Comparison of ENCODE assay signal across 1 cellular context in the genomic region with DNA sequence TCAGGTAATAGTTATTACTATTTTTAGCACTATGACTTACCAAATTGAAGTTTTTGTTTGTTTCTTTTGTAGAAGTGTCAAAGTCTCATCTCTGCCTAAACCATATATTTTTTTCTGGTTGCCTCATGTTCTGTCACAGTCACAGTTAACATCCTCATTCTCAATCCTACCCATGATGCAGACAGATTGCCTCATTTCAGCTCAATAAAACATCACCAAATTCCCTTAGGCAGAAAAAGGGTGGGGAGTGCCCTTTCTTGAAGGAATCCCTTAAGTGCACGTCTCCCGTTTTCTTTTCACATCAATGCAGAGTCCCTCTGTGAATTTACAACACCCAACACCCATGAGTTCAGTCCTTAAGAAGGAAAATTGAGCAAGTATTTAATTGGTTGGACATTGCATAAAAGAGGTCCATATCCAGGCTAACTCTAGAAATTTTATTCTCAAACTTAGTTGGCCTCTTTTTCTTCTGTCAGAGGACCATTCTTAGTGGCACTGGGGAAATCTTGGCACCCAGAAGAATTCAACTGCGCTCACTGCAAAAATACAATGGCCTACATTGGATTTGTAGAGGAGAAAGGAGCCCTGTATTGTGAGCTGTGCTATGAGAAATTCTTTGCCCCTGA.
TF ChIP-seq lines count a peak whose summit lies in the region.

No MANE protein-coding gene starts in this region.

TF ChIP-seq in A549, 52 proteins besides CTCF, POLR2A, EP300 and RAD21 (continued from another document):
- TF ChIP-seq REST (IDR thresholded peaks at IDR 0.05), result peak; percentile 32; the same call in 1 of the 2 replicates
- no peak for TF ChIP-seq CBX2 (IDR thresholded peaks at IDR 0.05; ENCODE audit: borderline replicate concordance, low read depth)
- TF ChIP-seq MAX (IDR thresholded peaks at IDR 0.05), result peak; percentile 38; the same call in 1 of the 2 replicates
- peak; percentile 17; the same call in 1 of the 2 replicates for TF ChIP-seq FOXS1 (CRISPR knock-in tag; IDR thresholded peaks at IDR 0.05)
- TF ChIP-seq JUN (IDR thresholded peaks at IDR 0.05), result peak; percentile 58 to 59; a peak in 2 of 5 replicates
- TF ChIP-seq CEBPB (IDR thresholded peaks at IDR 0.05), result peak; percentile 66 to 83; a peak in 2 of 4 replicates
- TF ChIP-seq POLR2AphosphoS2 (conservative IDR thresholded peaks at IDR 0.05; ENCODE audit: low read length), result no peak
- TF ChIP-seq BCL3 (IDR thresholded peaks at IDR 0.05), result peak; percentile 51; the same call in 1 of the 3 replicates
- TF ChIP-seq HOXB13 (CRISPR knock-in tag; IDR thresholded peaks at IDR 0.05; ENCODE audit: low read depth), result peak; percentile 39; the same call in 1 of the 2 replicates
- 0 out of 2 replicates have a peak, but pooled peaks have one; percentile 7 for TF ChIP-seq HMGXB4 (CRISPR knock-in tag; IDR thresholded peaks at IDR 0.05; ENCODE audit: borderline replicate concordance)
- no peak for TF ChIP-seq E2F6 (IDR thresholded peaks at IDR 0.05; ENCODE audit: borderline replicate concordance, low read depth)
- peak; percentile 78 for TF ChIP-seq GATA3 (IDR thresholded peaks at IDR 0.05; ENCODE audit: borderline replicate concordance)
